4 cellular contexts compared by ENCODE assay signal in the genomic region with DNA sequence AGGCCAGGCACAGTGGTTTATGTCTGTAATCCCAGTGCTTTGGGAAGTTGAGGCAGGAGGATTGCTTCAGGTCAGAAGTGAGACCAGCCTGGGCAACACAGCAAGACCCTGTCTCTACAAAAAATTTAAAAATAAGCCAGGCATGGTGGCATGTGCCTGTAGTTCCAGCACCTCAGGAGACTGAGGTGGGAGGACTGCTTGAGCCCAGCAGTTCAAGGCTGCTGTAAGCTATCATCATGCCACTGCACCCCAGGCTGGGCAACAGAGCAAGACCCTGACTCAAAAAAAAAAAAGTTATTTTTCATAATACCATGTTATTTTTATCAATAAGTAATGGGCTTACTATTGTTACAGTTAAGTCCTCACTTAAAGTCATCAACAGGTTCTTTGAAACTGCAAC.
TF ChIP-seq lines count a peak whose summit lies in the region.

No MANE protein-coding gene starts in this region.

TF ChIP-seq in HepG2, 621 proteins besides CTCF, POLR2A, EP300 and RAD21:
- no peak for TF ChIP-seq ZNF446 (CRISPR knock-in tag; IDR thresholded peaks at IDR 0.05)
- TF ChIP-seq ZNF121 (CRISPR knock-in tag; IDR thresholded peaks at IDR 0.05) = peak; percentile 94

TF ChIP-seq in HEK293, 187 proteins besides CTCF, POLR2A, EP300 and RAD21:
- TF ChIP-seq ZBTB1 (tag by site-specific recombination; IDR thresholded peaks at IDR 0.05) = no peak
- peak; percentile 82 for TF ChIP-seq ZNF121 (tag by site-specific recombination; IDR thresholded peaks at IDR 0.05)
TF ChIP-seq in HEK293: peak in this region for 1.

TF ChIP-seq in WTC11, 78 proteins besides CTCF, POLR2A, EP300 and RAD21:
- TF ChIP-seq ZNF121 (CRISPR knock-in tag; IDR thresholded peaks at IDR 0.05) = peak; percentile 92
- TF ChIP-seq, protein P1, sequence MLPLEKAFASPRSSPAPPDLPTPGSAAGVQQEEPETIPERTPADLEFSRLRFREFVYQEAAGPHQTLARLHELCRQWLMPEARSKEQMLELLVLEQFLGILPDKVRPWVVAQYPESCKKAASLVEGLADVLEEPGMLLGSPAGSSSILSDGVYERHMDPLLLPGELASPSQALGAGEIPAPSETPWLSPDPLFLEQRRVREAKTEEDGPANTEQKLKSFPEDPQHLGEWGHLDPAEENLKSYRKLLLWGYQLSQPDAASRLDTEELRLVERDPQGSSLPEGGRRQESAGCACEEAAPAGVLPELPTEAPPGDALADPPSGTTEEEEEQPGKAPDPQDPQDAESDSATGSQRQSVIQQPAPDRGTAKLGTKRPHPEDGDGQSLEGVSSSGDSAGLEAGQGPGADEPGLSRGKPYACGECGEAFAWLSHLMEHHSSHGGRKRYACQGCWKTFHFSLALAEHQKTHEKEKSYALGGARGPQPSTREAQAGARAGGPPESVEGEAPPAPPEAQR (CRISPR knock-in tag; IDR thresholded peaks at IDR 0.05) = no peak
TF ChIP-seq in WTC11: peak in this region for 1.

TF ChIP-seq in K562, 482 proteins besides CTCF, POLR2A, EP300 and RAD21:
- TF ChIP-seq ZNF121 (CRISPR knock-in tag; conservative IDR thresholded peaks at IDR 0.05) (peak; percentile 93), ARID4B (CRISPR knock-in tag; IDR thresholded peaks at IDR 0.05) (no peak), HOXB6 (CRISPR knock-in tag; IDR thresholded peaks at IDR 0.05; ENCODE audit: borderline replicate concordance) (no peak), RBM25 (IDR thresholded peaks at IDR 0.05; ENCODE audit: low read depth, low read length, severe bottlenecking) (peak; percentile 21), ZBTB12 (CRISPR knock-in tag; IDR thresholded peaks at IDR 0.05) (no peak), ZNF239 (CRISPR knock-in tag; IDR thresholded peaks at IDR 0.05) (no peak), ZBTB8A (IDR thresholded peaks at IDR 0.05; ENCODE audit: partially characterized antibody) (no peak), CBX8 (IDR thresholded peaks at IDR 0.05; ENCODE audit: borderline replicate concordance, extremely low read depth, low read depth, low read length, poor library complexity, severe bottlenecking) (no peak), NR3C1 (CRISPR knock-in tag; IDR thresholded peaks at IDR 0.05) (no peak), USF2 (CRISPR knock-in tag; IDR thresholded peaks at IDR 0.05) (no peak), ZBTB9 (CRISPR knock-in tag; IDR thresholded peaks at IDR 0.05) (no peak), ELF1 (tag; IDR thresholded peaks at IDR 0.05) (no peak)
